ENCODE assay signal across 35 cellular contexts in the genomic region with DNA sequence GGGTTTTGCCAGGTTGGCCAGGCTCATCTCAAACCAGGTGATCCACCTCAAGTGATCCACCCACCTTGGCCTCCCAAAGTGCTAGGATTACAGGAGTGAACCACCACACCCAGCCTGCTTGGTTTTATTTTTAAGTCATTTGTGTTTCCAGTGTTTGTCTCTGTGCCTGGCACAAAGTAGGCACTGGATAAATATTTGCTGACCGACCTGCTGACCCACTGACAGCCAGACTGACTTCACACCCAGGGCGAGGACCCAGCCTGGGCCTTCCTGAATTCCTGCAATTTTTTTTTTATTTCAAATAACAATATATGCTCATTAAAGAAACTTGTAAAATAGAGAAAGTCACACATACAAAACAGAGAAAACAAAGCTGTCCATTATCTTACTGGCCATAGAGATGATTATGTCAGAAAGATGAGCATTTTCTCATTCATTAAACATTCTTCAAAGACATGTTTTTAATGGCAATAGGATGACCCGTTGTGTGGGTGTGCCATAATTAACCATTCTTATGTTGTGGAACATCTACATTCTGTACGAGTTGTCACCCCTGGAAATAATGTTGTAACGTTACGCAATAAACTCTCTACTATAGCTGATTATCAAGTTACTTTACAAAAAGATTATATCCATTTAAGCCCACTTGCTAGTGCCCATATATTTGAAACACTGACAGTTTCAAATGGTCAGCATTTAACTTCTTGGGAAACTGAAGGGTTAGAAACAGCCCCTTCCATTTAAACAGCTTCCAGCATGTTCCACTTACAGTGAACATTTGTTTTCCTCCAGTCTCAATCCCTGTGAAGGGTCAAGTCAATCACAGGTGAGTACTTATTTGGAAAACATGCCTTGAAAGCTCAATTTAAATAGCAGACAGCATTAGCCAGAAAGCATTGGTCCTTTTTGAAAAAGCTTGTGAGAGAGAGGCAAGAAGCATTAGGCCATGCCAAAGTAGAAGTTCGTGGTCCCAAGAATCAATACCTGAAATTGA. TPM values are rescaled to one million over a fixed set of nuclear protein-coding genes. Genes with fewer than 3 reads are reported as not detected.
"Had no signal": no experiment of that assay in that cellular context is flagged by ENCODE, and none has a peak within 500 bp of the region (broad histone marks: within the 10 kb centered on the region; RNA-seq: fewer than 3 reads in every experiment).

No MANE protein-coding gene starts in this region.

- ATAC-seq: activated CD8-positive, alpha-beta memory T cell treated with anti-CD3 and anti-CD28 coated beads, Interleukin-2, amount 10 ng/mL, durations not matched to agents 7 days and 5 days; activated T-cell treated with anti-CD3 and anti-CD28 coated beads, Interleukin-2, amount 50 U/mL, for 72 hours; activated T-helper 17 cell treated with anti-CD3 and anti-CD28 coated beads, Interleukin-2, amount 50 U/mL, for 72 hours; PC-3 had no signal

- H3K4me1 Mint-ChIP-seq: activated CD4-positive, alpha-beta memory T cell treated with anti-CD3 and anti-CD28 coated beads, Interleukin-2, amount 10 ng/mL, durations not matched to agents 7 days and 5 days; activated CD8-positive, alpha-beta memory T cell treated with anti-CD3 and anti-CD28 coated beads, Interleukin-2, amount 10 ng/mL, durations not matched to agents 7 days and 5 days; activated naive CD8-positive, alpha-beta T cell treated with anti-CD3 and anti-CD28 coated beads for 36 hours; activated T-helper 17 cell treated with anti-CD3 and anti-CD28 coated beads, Interleukin-2, amount 50 U/mL, for 72 hours had no signal

- DNase-seq: activated CD4-positive, alpha-beta memory T cell treated with anti-CD3 and anti-CD28 coated beads, Interleukin-2, amount 10 ng/mL, durations not matched to agents 7 days and 5 days; activated CD4-positive, alpha-beta T cell treated with anti-CD3 and anti-CD28 coated beads for 1 hour; activated CD4-positive, alpha-beta T cell treated with anti-CD3 and anti-CD28 coated beads for 48 hours; activated CD4-positive, CD25-positive, alpha-beta regulatory T cell; activated CD8-positive, alpha-beta memory T cell treated with anti-CD3 and anti-CD28 coated beads for 24 hours; activated CD8-positive, alpha-beta memory T cell treated with anti-CD3 and anti-CD28 coated beads, Interleukin-2, amount 10 ng/mL, durations not matched to agents 7 days and 5 days; activated CD8-positive, alpha-beta memory T cell treated with anti-CD3 and anti-CD28 coated beads, Interleukin-2, amount 50 U/mL, for 48 hours; activated effector memory CD4-positive, alpha-beta T cell treated with anti-CD3 and anti-CD28 coated beads, Interleukin-2, amount 50 U/mL, for 16 hours; activated naive CD4-positive, alpha-beta T cell; activated naive CD4-positive, alpha-beta T cell treated with anti-CD3 and anti-CD28 coated beads, Interleukin-2, amount 50 U/mL, for 16 hours; activated naive CD8-positive, alpha-beta T cell treated with anti-CD3 and anti-CD28 coated beads for 36 hours; activated T-cell treated with anti-CD3 and anti-CD28 coated beads, Interleukin-2, amount 50 U/mL, for 1 hour; activated T-cell treated with anti-CD3 and anti-CD28 coated beads, Interleukin-2, amount 50 U/mL, for 72 hours; amniotic stem cell; caudate nucleus; cerebellar nuclear complex; Karpas-422; NCI-H1105 treated with DMSO at 0.1 percent for 48 hours; NCI-H1436; NCI-H1694 treated with DMSO at 0.1 percent for 48 hours; NCI-H2029; NCI-H345; NCI-H524 treated with DMSO at 0.1 percent for 48 hours; NK-92 treated with Interleukin-12 subunit alpha and Interleukin-12 subunit beta, amount 100 ng/mL, for 24 hours; PC-3; Peyer's patch; RPMI8226; SHP77 treated with DMSO at 0.1 percent for 48 hours; SK-N-SH; WERI-Rb-1 had no signal

- H3K4me2 ChIP-seq: SK-N-SH had no signal

- H3K27ac Mint-ChIP-seq: activated CD4-positive, alpha-beta memory T cell treated with anti-CD3 and anti-CD28 coated beads, Interleukin-2, amount 10 ng/mL, durations not matched to agents 7 days and 5 days; activated CD8-positive, alpha-beta memory T cell treated with anti-CD3 and anti-CD28 coated beads, Interleukin-2, amount 10 ng/mL, durations not matched to agents 7 days and 5 days; activated naive CD8-positive, alpha-beta T cell treated with anti-CD3 and anti-CD28 coated beads for 36 hours; activated T-cell treated with anti-CD3 and anti-CD28 coated beads, Interleukin-2, amount 50 U/mL, for 72 hours; activated T-helper 17 cell treated with anti-CD3 and anti-CD28 coated beads, Interleukin-2, amount 50 U/mL, for 72 hours; T-helper 1 cell treated with Interleukin-12 subunit alpha and Interleukin-12 subunit beta and Interleukin-4 antibody, amounts not matched to agents 30 μg/mL and 1 μg/mL, for 36 hours had no signal

- H3K27ac ChIP-seq: ascending aorta, breast epithelium, Peyer's patch, SJSA1, WERI-Rb-1 had no signal

- H3K4me1 ChIP-seq: ascending aorta, breast epithelium, Peyer's patch, SJSA1 had no signal

- H3K27me3 Mint-ChIP-seq: activated CD4-positive, alpha-beta memory T cell treated with anti-CD3 and anti-CD28 coated beads, Interleukin-2, amount 10 ng/mL, durations not matched to agents 7 days and 5 days; activated T-helper 17 cell treated with anti-CD3 and anti-CD28 coated beads, Interleukin-2, amount 50 U/mL, for 72 hours had no signal

- H3K27me3 ChIP-seq: ascending aorta, breast epithelium, Peyer's patch had no signal

- H3K9ac ChIP-seq: SK-N-SH had no signal

- H3K4me3 Mint-ChIP-seq: activated CD4-positive, alpha-beta memory T cell treated with anti-CD3 and anti-CD28 coated beads, Interleukin-2, amount 10 ng/mL, durations not matched to agents 7 days and 5 days; activated CD8-positive, alpha-beta memory T cell treated with anti-CD3 and anti-CD28 coated beads, Interleukin-2, amount 10 ng/mL, durations not matched to agents 7 days and 5 days; activated naive CD8-positive, alpha-beta T cell treated with anti-CD3 and anti-CD28 coated beads for 36 hours; activated T-cell treated with anti-CD3 and anti-CD28 coated beads, Interleukin-2, amount 50 U/mL, for 72 hours; activated T-helper 17 cell treated with anti-CD3 and anti-CD28 coated beads, Interleukin-2, amount 50 U/mL, for 72 hours; T-helper 1 cell treated with Interleukin-12 subunit alpha and Interleukin-12 subunit beta and Interleukin-4 antibody, amounts not matched to agents 30 μg/mL and 1 μg/mL, for 36 hours had no signal

- H3K4me3 ChIP-seq: ascending aorta, breast epithelium, Peyer's patch, SJSA1 had no signal

- H3K9me3 ChIP-seq: ascending aorta, breast epithelium, Peyer's patch, SJSA1, SK-N-SH had no signal

- H3K36me3 ChIP-seq: ascending aorta, breast epithelium, Peyer's patch, SJSA1, WERI-Rb-1 had no signal

- H3K36me3 Mint-ChIP-seq: activated CD8-positive, alpha-beta memory T cell treated with anti-CD3 and anti-CD28 coated beads, Interleukin-2, amount 10 ng/mL, durations not matched to agents 7 days and 5 days; activated naive CD8-positive, alpha-beta T cell treated with anti-CD3 and anti-CD28 coated beads for 36 hours had no signal

- H3K9me3 Mint-ChIP-seq: activated CD4-positive, alpha-beta memory T cell treated with anti-CD3 and anti-CD28 coated beads, Interleukin-2, amount 10 ng/mL, durations not matched to agents 7 days and 5 days; activated naive CD8-positive, alpha-beta T cell treated with anti-CD3 and anti-CD28 coated beads for 36 hours; activated T-cell treated with anti-CD3 and anti-CD28 coated beads, Interleukin-2, amount 50 U/mL, for 72 hours; activated T-helper 17 cell treated with anti-CD3 and anti-CD28 coated beads, Interleukin-2, amount 50 U/mL, for 72 hours had no signal

RNA-seq across cellular contexts. Expression of a gene that starts 25.7 kb away (rescaled TPM):
- total RNA-seq: activated CD4-positive, alpha-beta memory T cell treated with anti-CD3 and anti-CD28 coated beads, Interleukin-2, amount 10 ng/mL, durations not matched to agents 7 days and 5 days; activated CD8-positive, alpha-beta memory T cell treated with anti-CD3 and anti-CD28 coated beads, Interleukin-2, amount 10 ng/mL, durations not matched to agents 7 days and 5 days; activated naive CD8-positive, alpha-beta T cell treated with anti-CD3 and anti-CD28 coated beads for 36 hours; activated T-helper 17 cell treated with anti-CD3 and anti-CD28 coated beads, Interleukin-2, amount 50 U/mL, for 72 hours had no signal
- polyA plus RNA-seq: SK-N-SH had no signal
